In genomic region chr2:134359367-134360081, GRCh38 we compare ENCODE assay signal across 14 cellular contexts.
DNase-seq lines count a peak whose midpoint lies in the region; ATAC-seq and TF ChIP-seq lines count a peak whose summit lies in the region.
"Had no signal": no experiment of that assay in that cellular context is flagged by ENCODE, and none has a peak within 500 bp of the region (broad histone marks: within the 10 kb centered on the region; RNA-seq: fewer than 3 reads in every experiment).

No MANE protein-coding gene starts in this region.

- H3K36me3 Mint-ChIP-seq in memory B cell (peaks cover 32% of the 10 kb centered on the region), endothelial cell (ENCODE audit: low read depth, unreplicated experiment) (peaks cover 34% of the 10 kb centered on the region)

- ATAC-seq in memory B cell (ENCODE audit: low read depth): no peak
- ATAC-seq: activated CD4-positive, alpha-beta T cell treated with anti-CD3 and anti-CD28 coated beads for 36 hours had no signal

- H3K27ac Mint-ChIP-seq in memory B cell (peak overlapping the region; percentile 72), endothelial cell (ENCODE audit: unreplicated experiment) (no peak overlapping the region)
- H3K27ac Mint-ChIP-seq: activated CD4-positive, alpha-beta T cell treated with anti-CD3 and anti-CD28 coated beads for 36 hours; activated naive CD8-positive, alpha-beta T cell treated with anti-CD3 and anti-CD28 coated beads, Interleukin-2, amount 10 ng/mL, durations not matched to agents 7 days and 5 days had no signal

- no peak for TF ChIP-seq CTCF in endothelial cell (IDR thresholded peaks at IDR 0.05; ENCODE audit: unreplicated experiment)

- H3K9me3 Mint-ChIP-seq in memory B cell (no peaks in the 10 kb centered on the region), endothelial cell (ENCODE audit: unreplicated experiment) (no peaks in the 10 kb centered on the region)
- H3K9me3 Mint-ChIP-seq: activated naive CD8-positive, alpha-beta T cell treated with anti-CD3 and anti-CD28 coated beads, Interleukin-2, amount 10 ng/mL, durations not matched to agents 7 days and 5 days; neural crest cell had no signal

- H3K4me1 Mint-ChIP-seq in memory B cell (peaks cover 2% of the 10 kb centered on the region), endothelial cell (ENCODE audit: unreplicated experiment) (no peaks in the 10 kb centered on the region)
- H3K4me1 Mint-ChIP-seq: neural crest cell had no signal

- H3K4me3 Mint-ChIP-seq in memory B cell: no peak overlapping the region
- no peak overlapping the region for H3K4me3 Mint-ChIP-seq in endothelial cell (ENCODE audit: unreplicated experiment)
- H3K4me3 Mint-ChIP-seq: activated CD4-positive, alpha-beta T cell treated with anti-CD3 and anti-CD28 coated beads for 36 hours; activated naive CD8-positive, alpha-beta T cell treated with anti-CD3 and anti-CD28 coated beads, Interleukin-2, amount 10 ng/mL, durations not matched to agents 7 days and 5 days; neural crest cell had no signal

- peak; percentile 19 for DNase-seq in DMS153 (lab: John Stamatoyannopoulos, UW)
- peak; percentile 25 to 71 for DNase-seq in NCI-H2081 (lab: John Stamatoyannopoulos, UW)
- peak; percentile 69 for DNase-seq in SW480 (ENCODE audit: low spot score)
- no peak for DNase-seq in memory B cell (ENCODE audit: low spot score in 2 of 2)
- no peak for DNase-seq in nucleus accumbens (lab: John Stamatoyannopoulos, UW)
- no peak for DNase-seq in endothelial cell (ENCODE audit: low spot score)
- no peak for DNase-seq in anterior cingulate cortex (lab: John Stamatoyannopoulos, UW)
- no peak for DNase-seq in activated CD4-positive, CD25-positive, alpha-beta regulatory T cell treated with anti-CD3 and anti-CD28 coated beads, Interleukin-2, amount 50 U/mL, for 72 hours
- DNase-seq: activated CD4-positive, alpha-beta T cell treated with anti-CD3 and anti-CD28 coated beads for 36 hours; activated naive CD8-positive, alpha-beta T cell treated with anti-CD3 and anti-CD28 coated beads, Interleukin-2, amount 10 ng/mL, durations not matched to agents 7 days and 5 days; effector memory CD4-positive, alpha-beta T cell; RPMI8226; stimulated activated CD4-positive, alpha-beta T cell treated with anti-CD3 and anti-CD28 coated beads, Interleukin-2, amount 100 ng/mL, for 48 hours had no signal

- H3K27me3 Mint-ChIP-seq in memory B cell: no peaks in the 10 kb centered on the region
- H3K27me3 Mint-ChIP-seq in endothelial cell (ENCODE audit: unreplicated experiment): peaks cover 8% of the 10 kb centered on the region
- H3K27me3 Mint-ChIP-seq: activated CD4-positive, alpha-beta T cell treated with anti-CD3 and anti-CD28 coated beads for 36 hours; activated naive CD8-positive, alpha-beta T cell treated with anti-CD3 and anti-CD28 coated beads, Interleukin-2, amount 10 ng/mL, durations not matched to agents 7 days and 5 days had no signal

Comparison
In these comparisons a context has a peak if more than half of its experiments do, and no peak if none do; other contexts are left out.
1. DNase-seq: peak in DMS153 (single experiment), NCI-H2081 (2 of 2) and SW480 (single experiment); none in memory B cell (0 of 2), nucleus accumbens (0 of 56), endothelial cell (single experiment), anterior cingulate cortex (0 of 58) and activated CD4-positive, CD25-positive, alpha-beta regulatory T cell treated with anti-CD3 and anti-CD28 coated beads, Interleukin-2, amount 50 U/mL, for 72 hours (single experiment).